In the genomic region with DNA sequence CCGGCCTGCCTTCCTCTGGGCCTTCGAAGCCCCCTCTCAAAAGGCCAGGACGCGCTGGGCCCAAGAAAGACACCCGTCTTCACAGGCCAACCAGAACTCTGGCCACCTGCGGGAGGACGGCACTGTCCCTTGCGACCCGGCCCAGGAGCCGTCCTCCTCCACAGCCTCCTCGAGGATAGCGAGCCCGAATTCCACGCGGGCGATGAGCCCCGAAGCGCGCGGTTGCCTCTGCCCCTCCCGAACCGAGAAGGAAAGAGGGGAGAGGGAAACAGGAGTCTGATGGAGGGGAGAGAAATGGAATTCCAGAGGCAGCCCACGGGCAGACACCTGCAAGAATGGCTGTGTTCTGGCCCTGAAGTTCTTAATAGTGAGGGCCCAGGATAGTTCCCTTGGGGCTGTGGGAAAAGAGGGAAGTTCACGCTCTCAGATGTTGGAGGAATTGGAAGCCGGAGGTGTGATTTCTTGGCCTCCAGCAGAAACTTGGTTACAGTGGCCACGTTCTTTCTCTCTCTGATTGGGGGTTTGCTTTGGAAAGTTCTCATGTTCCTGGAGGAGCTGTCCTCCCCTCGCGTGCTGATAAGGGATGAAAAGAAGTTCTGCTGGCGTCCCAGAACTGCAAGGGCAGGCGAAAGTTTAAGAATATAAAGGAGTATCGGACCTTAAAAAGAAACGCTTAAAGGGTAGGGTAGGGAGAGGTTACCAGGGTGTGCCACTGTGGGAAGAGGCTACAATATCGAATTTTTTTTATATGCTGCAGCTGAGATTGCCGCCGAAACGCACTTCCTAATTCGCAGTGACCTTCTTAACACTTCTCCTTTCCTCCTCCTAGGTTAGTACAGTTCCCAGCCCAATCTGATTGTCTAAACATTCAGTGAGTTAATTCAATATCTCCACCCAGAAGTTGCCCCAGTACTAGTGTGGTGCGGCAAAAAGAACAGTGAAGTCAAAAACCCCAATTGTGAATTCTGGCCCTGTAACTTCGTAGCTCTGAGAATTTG, we compare ENCODE assay signal across 8 cellular contexts. TPM values are rescaled to one million over a fixed set of nuclear protein-coding genes. Genes with fewer than 3 reads are reported as not detected.
A peak's percentile ranks its signal among the peaks of the same experiment; 100 is the strongest.
DNase-seq lines count a peak whose midpoint lies in the region; ATAC-seq, FAIRE-seq and TF ChIP-seq lines count a peak whose summit lies in the region.

No MANE protein-coding gene starts in this region.

- H3K27ac ChIP-seq in GM12878 (ENCODE audit: control insufficient read depth, insufficient read depth): no peak overlapping the region
- no peak overlapping the region for H3K27ac ChIP-seq in testis

- H3K4me3 Mint-ChIP-seq in activated CD4-positive, alpha-beta T cell treated with anti-CD3 and anti-CD28 coated beads for 36 hours: peak overlapping the region; percentile 18

- H3K36me3 ChIP-seq in GM12878 (ENCODE audit: control insufficient read depth in 2 of 2, insufficient read depth in 2 of 2, low read length in 1 of 2) (no peaks in the 10 kb centered on the region), testis (ENCODE audit: low read depth, missing control alignments) (no peaks in the 10 kb centered on the region)

- H3K4me2 ChIP-seq in GM12878 (ENCODE audit: control insufficient read depth, insufficient read depth): no peak overlapping the region

- intact Hi-C loops in activated CD4-positive, alpha-beta T cell treated with anti-CD3 and anti-CD28 coated beads for 36 hours (cut with DNase I, micrococcal nuclease): loop anchor here in 1 of 2 experiments (10.0 kb wide), 1 partner anchor 482 kb away; a partner anchor contains a TSS
- intact Hi-C loops in GM12878 (cut with micrococcal nuclease; ENCODE audit: unreplicated experiment) (no loop called here), testis (cut with DNase I; ENCODE audit: low total_unique reads) (no loop called here)

- TF ChIP-seq POLR2A in GM12878 (IDR thresholded peaks at IDR 0.05; ENCODE audit: low read depth, low read length) (no peak), testis (IDR thresholded peaks at IDR 0.05) (no peak)

- TF ChIP-seq RAD21 in GM12878 (IDR thresholded peaks at IDR 0.05; ENCODE audit: insufficient read depth, low read depth, low read length): no peak

- no peak overlapping the region for H3K9ac ChIP-seq in GM12878 (ENCODE audit: control insufficient read depth, insufficient read depth, low read length)

- WGBS in GM12878 (ENCODE audit: insufficient coverage, insufficient replicate concordance, low lambda C conversion rate, missing lambda C conversion rate): 13% methylated on average over 39 of the region's 39 CpGs
- 3 to 5% methylated on average over 34 to 39 of the region's 39 CpGs for WGBS in testis, 2 donors

- peaks cover 2% of the 10 kb centered on the region for H3K9me3 Mint-ChIP-seq in activated CD4-positive, alpha-beta T cell treated with anti-CD3 and anti-CD28 coated beads for 36 hours (ENCODE audit: low read depth)

- POLR2A ChIA-PET in activated CD4-positive, alpha-beta T cell treated with anti-CD3 and anti-CD28 coated beads for 36 hours (lab: Charles Lee): no interaction called here
- POLR2A ChIA-PET in GM12878 (lab: Charles Lee): interaction anchor here (0.6 kb wide), 1 partner anchor 540 kb away, joined by 3 read pairs; no protein-coding TSS in a partner anchor

- no peaks in the 10 kb centered on the region for H3K79me2 ChIP-seq in GM12878 (ENCODE audit: control insufficient read depth, insufficient read depth, low read length)

- peaks cover 10 to 11% of the 10 kb centered on the region in 2 experiments for H3K27me3 ChIP-seq in GM12878 (replicated peaks in 1 of 2; ENCODE audit: control insufficient read depth in 2 of 2, insufficient read depth in 2 of 2, low read length in 1 of 2)
- no peaks in the 10 kb centered on the region for H3K27me3 ChIP-seq in testis

- RAD21 ChIA-PET in GM12878 (lab: Charles Lee; ENCODE audit: unreplicated experiment): no interaction called here

- in situ Hi-C loops in GM12878 (cut with MboI): no loop called here

- H3K27me3 Mint-ChIP-seq in activated CD4-positive, alpha-beta T cell treated with anti-CD3 and anti-CD28 coated beads for 36 hours: peaks cover 63% of the 10 kb centered on the region

- TF ChIP-seq CTCF in GM12878 (IDR thresholded peaks at IDR 0.05 in 2 of 3, conservative IDR thresholded peaks at IDR 0.05 in 1 of 3; ENCODE audit: control insufficient read depth in 2 of 3, extremely low read depth in 1 of 3, insufficient read depth in 1 of 3, low read depth in 3 of 3, low read length in 3 of 3) (no peak), testis (IDR thresholded peaks at IDR 0.05) (no peak)

- DNase-seq in activated CD4-positive, alpha-beta T cell treated with anti-CD3 and anti-CD28 coated beads for 36 hours: peak; percentile 6
- DNase-seq in activated CD4-positive, alpha-beta T cell treated with anti-CD3 and anti-CD28 coated beads, Interleukin-2, amount 50 U/mL, for 4 hours: no peak
- DNase-seq in GM12878 (ENCODE audit: low read depth, low spot score) (no peak), kidney glomerular epithelial cell (lab: John Stamatoyannopoulos, UW) (peak; percentile 49), testis (peak; percentile 31), cerebellum (ENCODE audit: low spot score) (no peak)

- no peaks in the 10 kb centered on the region for H3K9me3 ChIP-seq in GM12878 (replicated peaks; ENCODE audit: control insufficient read depth, insufficient read depth, low read length)
- H3K9me3 ChIP-seq in testis: no peaks in the 10 kb centered on the region

- H3K4me3 ChIP-seq in GM12878 (no peak overlapping the region), testis (peak overlapping the region; percentile 29 to 54)

- ATAC-seq in activated CD4-positive, alpha-beta T cell treated with anti-CD3 and anti-CD28 coated beads for 36 hours: no peak
- ATAC-seq in GM12878 (no peak), HG02870 (IDR thresholded peaks at IDR 0.05; ENCODE audit: unreplicated experiment) (no peak), GM19328 (IDR thresholded peaks at IDR 0.05; ENCODE audit: unreplicated experiment) (no peak)

- CTCF ChIA-PET in activated CD4-positive, alpha-beta T cell treated with anti-CD3 and anti-CD28 coated beads for 36 hours (lab: Charles Lee): interaction anchor here (0.6 to 1.7 kb wide), 2 partner anchors 16 to 206 kb away, joined by 3 to 6 read pairs; no protein-coding TSS in a partner anchor
- CTCF ChIA-PET in GM12878 (lab: Yijun Ruan, JAX): interaction anchor here (1.0 kb wide), 1 partner anchor 15 kb away, joined by 4 read pairs; no protein-coding TSS in a partner anchor

- no peak overlapping the region for H2AFZ ChIP-seq in GM12878 (ENCODE audit: control insufficient read depth, low read depth, low read length)

- H3K27ac Mint-ChIP-seq in activated CD4-positive, alpha-beta T cell treated with anti-CD3 and anti-CD28 coated beads for 36 hours: no peak overlapping the region

- H3K4me1 ChIP-seq in GM12878 (ENCODE audit: control insufficient read depth, insufficient read depth, low read length): no peaks in the 10 kb centered on the region
- H3K4me1 ChIP-seq in testis: peaks cover 14% of the 10 kb centered on the region

- H4K20me1 ChIP-seq in GM12878 (ENCODE audit: control insufficient read depth, insufficient read depth): no peaks in the 10 kb centered on the region

- TF ChIP-seq EP300 in GM12878 (IDR thresholded peaks at IDR 0.05; ENCODE audit: borderline replicate concordance in 1 of 2, control insufficient read depth in 1 of 2, low read depth in 2 of 2, low read length in 2 of 2): no peak

- no peaks in the 10 kb centered on the region for H3K36me3 Mint-ChIP-seq in activated CD4-positive, alpha-beta T cell treated with anti-CD3 and anti-CD28 coated beads for 36 hours (ENCODE audit: low read depth)

- no peak for FAIRE-seq in GM12878 (lab: Jason Lieb, UNC)

- BruUV-seq in GM12878 (replicated peaks; lab: Mats Ljungman, UMichigan): no TSS peak

- H3K4me1 Mint-ChIP-seq in activated CD4-positive, alpha-beta T cell treated with anti-CD3 and anti-CD28 coated beads for 36 hours: peaks cover 16% of the 10 kb centered on the region

- SMC1A ChIA-PET in GM12878 (lab: Charles Lee; ENCODE audit: uncharacterized antibody, unreplicated experiment): no interaction called here

TF ChIP-seq in GM12878, 131 proteins besides CTCF, POLR2A, EP300 and RAD21 (continues in another document):
- no peak for TF ChIP-seq EGR1 (IDR thresholded peaks at IDR 0.05; ENCODE audit: borderline replicate concordance in 1 of 2, low read depth in 2 of 2, low read length in 2 of 2)

RNA-seq across cellular contexts. Expression of a gene that starts 5.8 kb away (rescaled TPM):
- not detected for total RNA-seq in activated CD4-positive, alpha-beta T cell treated with anti-CD3 and anti-CD28 coated beads for 36 hours
- total RNA-seq in GM12878 (2013; cell fraction: nucleolus; rRNA removed): 0.35 and 0.54 TPM in 2 replicates
- 0.05 TPM in 1 of 2 replicates, not detected in the other for total RNA-seq in GM12878 (2014; rRNA removed)
- 0.04 TPM in 1 of 2 replicates, not detected in the other for total RNA-seq in GM12878 (2014; rRNA removed; fragmentation: Illumina TruSeq; extraction: Trizol)
- total RNA-seq in GM12878 (2021): not detected in 2 replicates
- polyA plus RNA-seq in GM12878 (2011; ENCODE audit: low read depth): 0.24 TPM
- 1.3 and 2.2 TPM in 2 replicates for polyA plus RNA-seq in GM12878 (2011; rRNA removed)
- polyA plus RNA-seq in GM12878 (2011; cell fraction: cytosol; rRNA removed): 0.23 and 0.31 TPM in 2 replicates
- 1.6 and 1.7 TPM in 2 replicates for polyA plus RNA-seq in GM12878 (2011; cell fraction: nucleus; rRNA removed)
- 0.34 and 0.53 TPM in 2 replicates for polyA plus RNA-seq in GM12878 (2012)
- polyA plus RNA-seq in GM12878 (2014; fragmentation: Illumina TruSeq; extraction: Trizol): 0.03 TPM in 1 of 2 replicates, not detected in the other
- not detected for polyA plus RNA-seq in GM12878 (2014; fragmentation: Nextera tagmentation; extraction: Ambion mirVana)
- polyA plus RNA-seq in GM12878 (2014; rRNA removed): 0.03 TPM in 1 of 2 replicates, not detected in the other
- polyA plus RNA-seq in GM12878 (2016; fragmentation: Nextera tagmentation; extraction: Ambion mirVana): not detected
- 0.73 and 0.98 TPM in 2 replicates for polyA minus RNA-seq in GM12878 (2011; rRNA and poly(A)+ RNA removed)
- 0.40 TPM in 1 of 2 replicates, not detected in the other for polyA minus RNA-seq in GM12878 (2011; cell fraction: cytosol; rRNA and poly(A)+ RNA removed)
- 0.96 and 0.97 TPM in 2 replicates for polyA minus RNA-seq in GM12878 (2011; cell fraction: nucleus; rRNA and poly(A)+ RNA removed)
- 1 to 10 TPM; 4.9 TPM for total RNA-seq in testis
- 10.6 TPM for polyA plus RNA-seq in testis (ENCODE audit: insufficient read depth, low read depth, low replicate concordance)
- total RNA-seq in cerebellum: 31.6 TPM

Comparison
In these comparisons a context has a peak if more than half of its experiments do, and no peak if none do; other contexts are left out.
1. DNase-seq: peak in activated CD4-positive, alpha-beta T cell treated with anti-CD3 and anti-CD28 coated beads for 36 hours (single experiment), kidney glomerular epithelial cell (single experiment) and testis (single experiment); none in activated CD4-positive, alpha-beta T cell treated with anti-CD3 and anti-CD28 coated beads, Interleukin-2, amount 50 U/mL, for 4 hours (0 of 2), GM12878 (single experiment) and cerebellum (single experiment).